In genomic region chr1:147640553-147641165, GRCh38 we compare ENCODE assay signal across 8 cellular contexts. TPM values are rescaled to one million over a fixed set of nuclear protein-coding genes. Genes with fewer than 3 reads are reported as not detected.
A peak's percentile ranks its signal among the peaks of the same experiment; 100 is the strongest.
DNase-seq lines count a peak whose midpoint lies in the region; ATAC-seq and TF ChIP-seq lines count a peak whose summit lies in the region.

No MANE protein-coding gene starts in this region.

- H3K4me1 ChIP-seq in ascending aorta = no peaks in the 10 kb centered on the region
- peaks cover 9% of the 10 kb centered on the region for H3K4me1 ChIP-seq in hepatocyte (ENCODE audit: insufficient read depth)

- ATAC-seq in HG02588 (IDR thresholded peaks at IDR 0.05; ENCODE audit: unreplicated experiment) (peak; percentile 97), HG02970 (IDR thresholded peaks at IDR 0.05; ENCODE audit: low FRiP score, unreplicated experiment) (no peak)

- H3K27ac ChIP-seq in ascending aorta (no peak overlapping the region), hepatocyte (peak overlapping the region; percentile 15)

- H3K27me3 ChIP-seq in ascending aorta (no peaks in the 10 kb centered on the region), hepatocyte (no peaks in the 10 kb centered on the region)

- H3K9me3 ChIP-seq in ascending aorta (no peaks in the 10 kb centered on the region), hepatocyte (ENCODE audit: low read depth) (no peaks in the 10 kb centered on the region)

- no peak overlapping the region for H2AFZ ChIP-seq in hepatocyte

- H3K4me3 ChIP-seq in ascending aorta (no peak overlapping the region), hepatocyte (no peak overlapping the region)

- H3K9me2 ChIP-seq in hepatocyte (replicated peaks; ENCODE audit: insufficient read depth) = no peaks in the 10 kb centered on the region

- H4K20me1 ChIP-seq in hepatocyte (ENCODE audit: insufficient read depth, poor library complexity, severe bottlenecking) = no peaks in the 10 kb centered on the region

- WGBS in hepatocyte (ENCODE audit: low lambda C conversion rate, missing lambda C conversion rate) = 48% methylated on average over 6 of the region's 9 CpGs

- TF ChIP-seq CTCF in GM12874 (IDR thresholded peaks at IDR 0.05; ENCODE audit: insufficient read depth, low read depth, low read length) (peak; percentile 93), ascending aorta (IDR thresholded peaks at IDR 0.05) (peak; percentile 16 to 58 (median 57)), hepatocyte (IDR thresholded peaks at IDR 0.05; ENCODE audit: poor library complexity) (peak; percentile 74)

- H3K4me2 ChIP-seq in hepatocyte = peak overlapping the region; percentile 25

- intact Hi-C loops in ascending aorta (cut with DNase I) = loop anchor here (2.0 to 5.0 kb wide), 2 partner anchors 252 to 368 kb away; no protein-coding TSS in a partner anchor

- H3K36me3 ChIP-seq in ascending aorta (peaks cover 4 to 17% of the 10 kb centered on the region in 2 donors), hepatocyte (replicated peaks; ENCODE audit: insufficient read depth, low read depth) (no peaks in the 10 kb centered on the region)

- DNase-seq in NCI-H1105 treated with DMSO at 0.1 percent for 48 hours (lab: John Stamatoyannopoulos, UW) = peak; percentile 45
- DNase-seq in T-helper 9 cell = peak; percentile 72
- peak in 1 of 2 donors; percentile 71 for DNase-seq in ascending aorta (ENCODE audit: low spot score in 2 of 2)
- DNase-seq in hepatocyte (ENCODE audit: low spot score) = peak; percentile 88
- peak; percentile 26 for DNase-seq in smooth muscle cell of the brain vasculature (ENCODE audit: low read depth, low spot score)

- H3K79me2 ChIP-seq in hepatocyte = no peaks in the 10 kb centered on the region

RNA-seq across cellular contexts. Expression of gene ACP6, which starts 29.7 kb away (rescaled TPM):
- total RNA-seq in ascending aorta = 7.5 TPM
- 14.2 and 16.8 TPM in 2 replicates for total RNA-seq in hepatocyte
- 29.9 and 47.1 TPM in 2 replicates for polyA plus RNA-seq in hepatocyte
